Comparison of ENCODE assay signal across 1 cellular context in the genomic region with DNA sequence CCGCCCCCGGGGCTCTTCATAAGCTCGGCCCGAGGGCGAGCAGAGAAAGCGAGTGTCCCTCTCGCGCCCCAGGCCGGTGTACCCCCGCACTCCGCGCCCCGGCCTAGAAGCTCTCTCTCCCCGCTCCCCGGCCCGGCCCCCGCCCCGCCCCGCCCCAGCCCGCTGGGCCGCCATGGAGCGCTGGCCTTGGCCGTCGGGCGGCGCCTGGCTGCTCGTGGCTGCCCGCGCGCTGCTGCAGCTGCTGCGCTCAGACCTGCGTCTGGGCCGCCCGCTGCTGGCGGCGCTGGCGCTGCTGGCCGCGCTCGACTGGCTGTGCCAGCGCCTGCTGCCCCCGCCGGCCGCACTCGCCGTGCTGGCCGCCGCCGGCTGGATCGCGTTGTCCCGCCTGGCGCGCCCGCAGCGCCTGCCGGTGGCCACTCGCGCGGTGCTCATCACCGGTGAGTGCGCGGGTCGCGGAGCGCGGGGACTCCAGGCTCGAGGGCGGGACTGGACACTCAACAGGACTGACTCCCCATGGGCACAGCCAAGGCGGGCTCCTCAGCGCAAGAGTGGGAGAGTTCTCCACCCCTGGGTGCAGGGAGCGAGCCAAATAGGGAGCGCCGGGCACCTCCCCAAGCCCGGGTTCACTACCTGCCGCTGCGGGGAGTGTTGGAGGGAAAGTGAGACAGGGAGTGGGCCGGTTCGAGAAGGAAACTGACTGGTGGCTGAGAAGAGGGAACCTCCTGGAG.
TF ChIP-seq lines count a peak whose summit lies in the region.

A gene (plus strand): TSS at position 45 of the 728 bp plus-strand sequence. CDS start 128 bp downstream, at position 173.

TF ChIP-seq in HepG2, 621 proteins besides CTCF, POLR2A, EP300 and RAD21 (continued from another document and continues in another):
- TF ChIP-seq HOXA3 (CRISPR knock-in tag; IDR thresholded peaks at IDR 0.05), result peak; percentile 45
- TF ChIP-seq, protein P1, sequence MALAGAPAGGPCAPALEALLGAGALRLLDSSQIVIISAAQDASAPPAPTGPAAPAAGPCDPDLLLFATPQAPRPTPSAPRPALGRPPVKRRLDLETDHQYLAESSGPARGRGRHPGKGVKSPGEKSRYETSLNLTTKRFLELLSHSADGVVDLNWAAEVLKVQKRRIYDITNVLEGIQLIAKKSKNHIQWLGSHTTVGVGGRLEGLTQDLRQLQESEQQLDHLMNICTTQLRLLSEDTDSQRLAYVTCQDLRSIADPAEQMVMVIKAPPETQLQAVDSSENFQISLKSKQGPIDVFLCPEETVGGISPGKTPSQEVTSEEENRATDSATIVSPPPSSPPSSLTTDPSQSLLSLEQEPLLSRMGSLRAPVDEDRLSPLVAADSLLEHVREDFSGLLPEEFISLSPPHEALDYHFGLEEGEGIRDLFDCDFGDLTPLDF (CRISPR knock-in tag; IDR thresholded peaks at IDR 0.05), result 0 out of 2 replicates have a peak, but pooled peaks have one; percentile 46
- peak; percentile 70; the same call in 1 of the 2 replicates for TF ChIP-seq ZFY (CRISPR knock-in tag; IDR thresholded peaks at IDR 0.05)
- no peak for TF ChIP-seq ZNF17 (CRISPR knock-in tag; IDR thresholded peaks at IDR 0.05)
- TF ChIP-seq ZNF263 (CRISPR knock-in tag; IDR thresholded peaks at IDR 0.05), result peak; percentile 44; the same call in 1 of the 2 replicates
- TF ChIP-seq, protein P2, sequence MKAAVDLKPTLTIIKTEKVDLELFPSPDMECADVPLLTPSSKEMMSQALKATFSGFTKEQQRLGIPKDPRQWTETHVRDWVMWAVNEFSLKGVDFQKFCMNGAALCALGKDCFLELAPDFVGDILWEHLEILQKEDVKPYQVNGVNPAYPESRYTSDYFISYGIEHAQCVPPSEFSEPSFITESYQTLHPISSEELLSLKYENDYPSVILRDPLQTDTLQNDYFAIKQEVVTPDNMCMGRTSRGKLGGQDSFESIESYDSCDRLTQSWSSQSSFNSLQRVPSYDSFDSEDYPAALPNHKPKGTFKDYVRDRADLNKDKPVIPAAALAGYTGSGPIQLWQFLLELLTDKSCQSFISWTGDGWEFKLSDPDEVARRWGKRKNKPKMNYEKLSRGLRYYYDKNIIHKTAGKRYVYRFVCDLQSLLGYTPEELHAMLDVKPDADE (CRISPR knock-in tag; IDR thresholded peaks at IDR 0.05), result 0 out of 2 replicates have a peak, but pooled peaks have one; percentile 25
- TF ChIP-seq, protein P3, sequence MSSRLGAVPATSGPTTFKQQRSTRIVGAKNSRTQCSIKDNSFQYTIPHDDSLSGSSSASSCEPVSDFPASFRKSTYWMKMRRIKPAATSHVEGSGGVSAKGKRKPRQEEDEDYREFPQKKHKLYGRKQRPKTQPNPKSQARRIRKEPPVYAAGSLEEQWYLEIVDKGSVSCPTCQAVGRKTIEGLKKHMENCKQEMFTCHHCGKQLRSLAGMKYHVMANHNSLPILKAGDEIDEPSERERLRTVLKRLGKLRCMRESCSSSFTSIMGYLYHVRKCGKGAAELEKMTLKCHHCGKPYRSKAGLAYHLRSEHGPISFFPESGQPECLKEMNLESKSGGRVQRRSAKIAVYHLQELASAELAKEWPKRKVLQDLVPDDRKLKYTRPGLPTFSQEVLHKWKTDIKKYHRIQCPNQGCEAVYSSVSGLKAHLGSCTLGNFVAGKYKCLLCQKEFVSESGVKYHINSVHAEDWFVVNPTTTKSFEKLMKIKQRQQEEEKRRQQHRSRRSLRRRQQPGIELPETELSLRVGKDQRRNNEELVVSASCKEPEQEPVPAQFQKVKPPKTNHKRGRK (CRISPR knock-in tag; IDR thresholded peaks at IDR 0.05), result no peak
- TF ChIP-seq ZNF850 (CRISPR knock-in tag; conservative IDR thresholded peaks at IDR 0.05), result no peak
- TF ChIP-seq, protein P4, sequence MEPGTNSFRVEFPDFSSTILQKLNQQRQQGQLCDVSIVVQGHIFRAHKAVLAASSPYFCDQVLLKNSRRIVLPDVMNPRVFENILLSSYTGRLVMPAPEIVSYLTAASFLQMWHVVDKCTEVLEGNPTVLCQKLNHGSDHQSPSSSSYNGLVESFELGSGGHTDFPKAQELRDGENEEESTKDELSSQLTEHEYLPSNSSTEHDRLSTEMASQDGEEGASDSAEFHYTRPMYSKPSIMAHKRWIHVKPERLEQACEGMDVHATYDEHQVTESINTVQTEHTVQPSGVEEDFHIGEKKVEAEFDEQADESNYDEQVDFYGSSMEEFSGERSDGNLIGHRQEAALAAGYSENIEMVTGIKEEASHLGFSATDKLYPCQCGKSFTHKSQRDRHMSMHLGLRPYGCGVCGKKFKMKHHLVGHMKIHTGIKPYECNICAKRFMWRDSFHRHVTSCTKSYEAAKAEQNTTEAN (CRISPR knock-in tag; conservative IDR thresholded peaks at IDR 0.05), result 0 out of 2 replicates have a peak, but pooled peaks have one; percentile 35
- 0 out of 2 replicates have a peak, but pooled peaks have one; percentile 14 for TF ChIP-seq ZNF12 (CRISPR knock-in tag; IDR thresholded peaks at IDR 0.05)
- TF ChIP-seq SP5 (CRISPR knock-in tag; IDR thresholded peaks at IDR 0.05; ENCODE audit: borderline replicate concordance, low read depth), result no peak
- TF ChIP-seq ZNF737 (CRISPR knock-in tag; IDR thresholded peaks at IDR 0.05; ENCODE audit: borderline replicate concordance), result no peak
- TF ChIP-seq, protein P5, sequence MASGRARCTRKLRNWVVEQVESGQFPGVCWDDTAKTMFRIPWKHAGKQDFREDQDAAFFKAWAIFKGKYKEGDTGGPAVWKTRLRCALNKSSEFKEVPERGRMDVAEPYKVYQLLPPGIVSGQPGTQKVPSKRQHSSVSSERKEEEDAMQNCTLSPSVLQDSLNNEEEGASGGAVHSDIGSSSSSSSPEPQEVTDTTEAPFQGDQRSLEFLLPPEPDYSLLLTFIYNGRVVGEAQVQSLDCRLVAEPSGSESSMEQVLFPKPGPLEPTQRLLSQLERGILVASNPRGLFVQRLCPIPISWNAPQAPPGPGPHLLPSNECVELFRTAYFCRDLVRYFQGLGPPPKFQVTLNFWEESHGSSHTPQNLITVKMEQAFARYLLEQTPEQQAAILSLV (CRISPR knock-in tag; IDR thresholded peaks at IDR 0.05; ENCODE audit: borderline replicate concordance), result 0 out of 2 replicates have a peak, but pooled peaks have one; percentile 24
- TF ChIP-seq ZMYM4 (CRISPR knock-in tag; IDR thresholded peaks at IDR 0.05), result no peak; the same call in none of the 2 replicates
- no peak for TF ChIP-seq ZNF564 (CRISPR knock-in tag; IDR thresholded peaks at IDR 0.05)
- TF ChIP-seq, protein P6, sequence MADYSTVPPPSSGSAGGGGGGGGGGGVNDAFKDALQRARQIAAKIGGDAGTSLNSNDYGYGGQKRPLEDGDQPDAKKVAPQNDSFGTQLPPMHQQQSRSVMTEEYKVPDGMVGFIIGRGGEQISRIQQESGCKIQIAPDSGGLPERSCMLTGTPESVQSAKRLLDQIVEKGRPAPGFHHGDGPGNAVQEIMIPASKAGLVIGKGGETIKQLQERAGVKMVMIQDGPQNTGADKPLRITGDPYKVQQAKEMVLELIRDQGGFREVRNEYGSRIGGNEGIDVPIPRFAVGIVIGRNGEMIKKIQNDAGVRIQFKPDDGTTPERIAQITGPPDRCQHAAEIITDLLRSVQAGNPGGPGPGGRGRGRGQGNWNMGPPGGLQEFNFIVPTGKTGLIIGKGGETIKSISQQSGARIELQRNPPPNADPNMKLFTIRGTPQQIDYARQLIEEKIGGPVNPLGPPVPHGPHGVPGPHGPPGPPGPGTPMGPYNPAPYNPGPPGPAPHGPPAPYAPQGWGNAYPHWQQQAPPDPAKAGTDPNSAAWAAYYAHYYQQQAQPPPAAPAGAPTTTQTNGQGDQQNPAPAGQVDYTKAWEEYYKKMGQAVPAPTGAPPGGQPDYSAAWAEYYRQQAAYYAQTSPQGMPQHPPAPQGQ (CRISPR knock-in tag; IDR thresholded peaks at IDR 0.05; ENCODE audit: borderline replicate concordance), result no peak
- no peak for TF ChIP-seq SOX5 (CRISPR knock-in tag; IDR thresholded peaks at IDR 0.05; ENCODE audit: borderline replicate concordance)
- TF ChIP-seq, protein P7, sequence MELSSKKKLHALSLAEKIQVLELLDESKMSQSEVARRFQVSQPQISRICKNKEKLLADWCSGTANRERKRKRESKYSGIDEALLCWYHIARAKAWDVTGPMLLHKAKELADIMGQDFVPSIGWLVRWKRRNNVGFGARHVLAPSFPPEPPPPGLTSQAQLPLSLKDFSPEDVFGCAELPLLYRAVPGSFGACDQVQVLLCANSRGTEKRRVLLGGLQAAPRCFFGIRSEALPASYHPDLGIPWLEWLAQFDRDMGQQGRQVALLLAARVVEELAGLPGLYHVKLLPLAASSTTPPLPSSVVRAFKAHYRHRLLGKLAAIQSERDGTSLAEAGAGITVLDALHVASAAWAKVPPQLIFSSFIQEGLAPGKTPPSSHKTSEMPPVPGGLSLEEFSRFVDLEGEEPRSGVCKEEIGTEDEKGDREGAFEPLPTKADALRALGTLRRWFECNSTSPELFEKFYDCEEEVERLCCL (CRISPR knock-in tag; IDR thresholded peaks at IDR 0.05; ENCODE audit: borderline replicate concordance), result no peak
- 0 out of 2 replicates have a peak, but pooled peaks have one; percentile 38 for TF ChIP-seq ZNF547 (CRISPR knock-in tag; IDR thresholded peaks at IDR 0.05)
- TF ChIP-seq ZNF629 (CRISPR knock-in tag; conservative IDR thresholded peaks at IDR 0.05), result 0 out of 2 replicates have a peak, but pooled peaks have one; percentile 5
- TF ChIP-seq, protein P8, sequence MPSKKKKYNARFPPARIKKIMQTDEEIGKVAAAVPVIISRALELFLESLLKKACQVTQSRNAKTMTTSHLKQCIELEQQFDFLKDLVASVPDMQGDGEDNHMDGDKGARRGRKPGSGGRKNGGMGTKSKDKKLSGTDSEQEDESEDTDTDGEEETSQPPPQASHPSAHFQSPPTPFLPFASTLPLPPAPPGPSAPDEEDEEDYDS (CRISPR knock-in tag; IDR thresholded peaks at IDR 0.05), result peak; percentile 30; the same call in 1 of the 2 replicates
- no peak for TF ChIP-seq ASH2L (IDR thresholded peaks at IDR 0.05; ENCODE audit: insufficient read length, low read depth, low read length)
- TF ChIP-seq TBP (CRISPR knock-in tag; IDR thresholded peaks at IDR 0.05), result no peak
- no peak for TF ChIP-seq ZNF468 (CRISPR knock-in tag; IDR thresholded peaks at IDR 0.05)
- TF ChIP-seq, protein P9, sequence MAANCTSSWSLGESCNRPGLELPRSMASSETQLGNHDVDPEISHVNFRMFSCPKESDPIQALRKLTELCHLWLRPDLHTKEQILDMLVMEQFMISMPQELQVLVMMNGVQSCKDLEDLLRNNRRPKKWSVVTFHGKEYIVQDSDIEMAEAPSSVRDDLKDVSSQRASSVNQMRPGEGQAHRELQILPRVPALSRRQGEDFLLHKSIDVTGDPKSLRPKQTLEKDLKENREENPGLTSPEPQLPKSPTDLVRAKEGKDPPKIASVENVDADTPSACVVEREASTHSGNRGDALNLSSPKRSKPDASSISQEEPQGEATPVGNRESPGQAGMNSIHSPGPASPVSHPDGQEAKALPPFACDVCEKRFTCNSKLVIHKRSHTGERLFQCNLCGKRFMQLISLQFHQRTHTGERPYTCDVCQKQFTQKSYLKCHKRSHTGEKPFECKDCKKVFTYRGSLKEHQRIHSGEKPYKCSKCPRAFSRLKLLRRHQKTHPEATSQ (CRISPR knock-in tag; IDR thresholded peaks at IDR 0.05; ENCODE audit: borderline replicate concordance), result no peak
- TF ChIP-seq, protein P10, sequence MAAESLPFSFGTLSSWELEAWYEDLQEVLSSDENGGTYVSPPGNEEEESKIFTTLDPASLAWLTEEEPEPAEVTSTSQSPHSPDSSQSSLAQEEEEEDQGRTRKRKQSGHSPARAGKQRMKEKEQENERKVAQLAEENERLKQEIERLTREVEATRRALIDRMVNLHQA (CRISPR knock-in tag; IDR thresholded peaks at IDR 0.05), result no peak
- TF ChIP-seq ZNF235 (CRISPR knock-in tag; IDR thresholded peaks at IDR 0.05; ENCODE audit: borderline replicate concordance), result 0 out of 2 replicates have a peak, but pooled peaks have one; percentile 61
- 0 out of 2 replicates have a peak, but pooled peaks have one; percentile 9 for TF ChIP-seq FOXM1 (CRISPR knock-in tag; IDR thresholded peaks at IDR 0.05)
- TF ChIP-seq KAT2B (IDR thresholded peaks at IDR 0.05; ENCODE audit: borderline replicate concordance, low read depth, low read length), result no peak
- TF ChIP-seq TAF15 (IDR thresholded peaks at IDR 0.05; ENCODE audit: low read depth, low read length, poor library complexity, severe bottlenecking), result peak; percentile 65
- TF ChIP-seq, protein P11, sequence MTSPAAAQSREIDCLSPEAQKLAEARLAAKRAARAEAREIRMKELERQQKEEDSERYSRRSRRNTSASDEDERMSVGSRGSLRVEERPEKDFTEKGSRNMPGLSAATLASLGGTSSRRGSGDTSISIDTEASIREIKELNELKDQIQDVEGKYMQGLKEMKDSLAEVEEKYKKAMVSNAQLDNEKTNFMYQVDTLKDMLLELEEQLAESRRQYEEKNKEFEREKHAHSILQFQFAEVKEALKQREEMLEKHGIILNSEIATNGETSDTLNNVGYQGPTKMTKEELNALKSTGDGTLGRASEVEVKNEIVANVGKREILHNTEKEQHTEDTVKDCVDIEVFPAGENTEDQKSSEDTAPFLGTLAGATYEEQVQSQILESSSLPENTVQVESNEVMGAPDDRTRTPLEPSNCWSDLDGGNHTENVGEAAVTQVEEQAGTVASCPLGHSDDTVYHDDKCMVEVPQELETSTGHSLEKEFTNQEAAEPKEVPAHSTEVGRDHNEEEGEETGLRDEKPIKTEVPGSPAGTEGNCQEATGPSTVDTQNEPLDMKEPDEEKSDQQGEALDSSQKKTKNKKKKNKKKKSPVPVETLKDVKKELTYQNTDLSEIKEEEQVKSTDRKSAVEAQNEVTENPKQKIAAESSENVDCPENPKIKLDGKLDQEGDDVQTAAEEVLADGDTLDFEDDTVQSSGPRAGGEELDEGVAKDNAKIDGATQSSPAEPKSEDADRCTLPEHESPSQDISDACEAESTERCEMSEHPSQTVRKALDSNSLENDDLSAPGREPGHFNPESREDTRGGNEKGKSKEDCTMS (CRISPR knock-in tag; conservative IDR thresholded peaks at IDR 0.05), result no peak
- TF ChIP-seq ZNF264 (CRISPR knock-in tag; IDR thresholded peaks at IDR 0.05), result 0 out of 2 replicates have a peak, but pooled peaks have one; percentile 5
- TF ChIP-seq, protein P12, sequence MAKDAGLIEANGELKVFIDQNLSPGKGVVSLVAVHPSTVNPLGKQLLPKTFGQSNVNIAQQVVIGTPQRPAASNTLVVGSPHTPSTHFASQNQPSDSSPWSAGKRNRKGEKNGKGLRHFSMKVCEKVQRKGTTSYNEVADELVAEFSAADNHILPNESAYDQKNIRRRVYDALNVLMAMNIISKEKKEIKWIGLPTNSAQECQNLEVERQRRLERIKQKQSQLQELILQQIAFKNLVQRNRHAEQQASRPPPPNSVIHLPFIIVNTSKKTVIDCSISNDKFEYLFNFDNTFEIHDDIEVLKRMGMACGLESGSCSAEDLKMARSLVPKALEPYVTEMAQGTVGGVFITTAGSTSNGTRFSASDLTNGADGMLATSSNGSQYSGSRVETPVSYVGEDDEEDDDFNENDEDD (CRISPR knock-in tag; IDR thresholded peaks at IDR 0.05; ENCODE audit: borderline replicate concordance), result 0 out of 2 replicates have a peak, but pooled peaks have one; percentile 40
- TF ChIP-seq GABPA (IDR thresholded peaks at IDR 0.05; ENCODE audit: low read depth, low read length), result no peak
- TF ChIP-seq GABPA (CRISPR knock-in tag; IDR thresholded peaks at IDR 0.05; ENCODE audit: low read depth), result no peak
- no peak for TF ChIP-seq FOSL1 (CRISPR knock-in tag; IDR thresholded peaks at IDR 0.05; ENCODE audit: borderline replicate concordance)
